15 cellular contexts compared by ENCODE assay signal in the genomic region with DNA sequence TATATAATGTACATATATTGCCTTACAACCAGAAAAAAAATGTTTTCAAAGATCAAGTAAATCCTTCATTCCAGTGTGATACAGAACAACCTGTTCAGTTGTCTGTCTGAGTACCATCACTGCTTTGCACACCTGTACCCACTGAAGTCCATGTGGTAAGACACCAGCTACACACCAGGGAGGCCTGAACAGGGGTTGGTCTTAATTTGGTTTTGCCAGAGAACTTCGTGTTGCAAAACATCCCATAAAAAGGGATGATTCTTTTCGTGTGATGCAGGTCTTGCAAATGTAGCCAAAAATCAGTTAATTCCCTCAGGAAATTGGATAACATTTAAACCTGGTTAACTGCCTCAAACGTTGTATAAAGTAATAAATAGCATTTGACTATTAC.
DNase-seq lines count a peak whose midpoint lies in the region; ATAC-seq, FAIRE-seq and TF ChIP-seq lines count a peak whose summit lies in the region.
"Had no signal": no experiment of that assay in that cellular context is flagged by ENCODE, and none has a peak within 500 bp of the region (broad histone marks: within the 10 kb centered on the region; RNA-seq: fewer than 3 reads in every experiment).

No MANE protein-coding gene starts in this region.

- H3K4me2 ChIP-seq in GM12878 (ENCODE audit: control insufficient read depth, insufficient read depth), result peak overlapping the region; percentile 82

- ATAC-seq in GM18520 (IDR thresholded peaks at IDR 0.05; ENCODE audit: unreplicated experiment) (peak; percentile 6), GM21576 (IDR thresholded peaks at IDR 0.05; ENCODE audit: unreplicated experiment) (peak; percentile 2), HG03354 (IDR thresholded peaks at IDR 0.05; ENCODE audit: poor library complexity, severe bottlenecking, unreplicated experiment) (peak; percentile 8), GM12878 (no peak), HG03342 (IDR thresholded peaks at IDR 0.05; ENCODE audit: unreplicated experiment) (no peak)
- ATAC-seq: gastrocnemius medialis, sciatic nerve, T-cell had no signal

- DNase-seq in GM12878 (ENCODE audit: low read depth, low spot score) (no peak), ACHN (no peak)
- DNase-seq in activated CD4-positive, alpha-beta T cell treated with anti-CD3 and anti-CD28 coated beads for 4 hours, result no peak
- no peak for DNase-seq in activated effector memory CD4-positive, alpha-beta T cell treated with Interleukin-2 at 50 U/mL for 16 hours
- DNase-seq: activated CD4-positive, CD25-positive, alpha-beta regulatory T cell; activated naive CD8-positive, alpha-beta T cell treated with anti-CD3 and anti-CD28 coated beads, Interleukin-2, amount 10 ng/mL, durations not matched to agents 7 days and 5 days; central memory CD4-positive, alpha-beta T cell; gastrocnemius medialis; stimulated activated naive CD4-positive, alpha-beta T cell; T-cell had no signal

- POLR2A ChIA-PET in GM12878 (lab: Charles Lee), result interaction anchor here (0.5 to 16.6 kb wide), 17 partner anchors 10 to 587 kb away, joined by 3 to 377 read pairs (median 5); a partner anchor contains a TSS

- H3K27me3 ChIP-seq in GM12878 (replicated peaks in 1 of 2; ENCODE audit: control insufficient read depth in 2 of 2, insufficient read depth in 2 of 2, low read length in 1 of 2), result no peaks in the 10 kb centered on the region
- H3K27me3 ChIP-seq: gastrocnemius medialis had no signal

- H3K27ac ChIP-seq in GM12878 (ENCODE audit: control insufficient read depth, insufficient read depth), result peak overlapping the region; percentile 81
- H3K27ac ChIP-seq: gastrocnemius medialis had no signal

- no peak for TF ChIP-seq RAD21 in GM12878 (IDR thresholded peaks at IDR 0.05; ENCODE audit: insufficient read depth, low read depth, low read length)

- SMC1A ChIA-PET in GM12878 (lab: Charles Lee; ENCODE audit: uncharacterized antibody, unreplicated experiment), result interaction anchor here (0.6 to 14.1 kb wide), 36 partner anchors 8 to 587 kb away, joined by 3 to 395 read pairs (median 5); a partner anchor contains a TSS

- H3K79me2 ChIP-seq in GM12878 (ENCODE audit: control insufficient read depth, insufficient read depth, low read length), result peaks cover 54% of the 10 kb centered on the region

- H3K9ac ChIP-seq in GM12878 (ENCODE audit: control insufficient read depth, insufficient read depth, low read length), result peak overlapping the region; percentile 55; the same call in 1 of the 2 replicates

- CTCF ChIA-PET in GM12878 (lab: Yijun Ruan, JAX), result interaction anchor here (0.7 to 13.8 kb wide), 26 partner anchors 9 to 585 kb away, joined by 3 to 413 read pairs (median 6); a partner anchor contains a TSS

- WGBS in GM12878 (ENCODE audit: insufficient coverage, insufficient replicate concordance, low lambda C conversion rate, missing lambda C conversion rate), result 1% methylated on average over 3 of the region's 3 CpGs

- in situ Hi-C loops in GM12878 (cut with MboI), result loop anchor here (5.0 to 25.0 kb wide), 2 partner anchors 122 to 647 kb away; no protein-coding TSS in a partner anchor
- in situ Hi-C loops in ACHN (cut with HindIII; ENCODE audit: low pct_ligation_motif_present, low pct_unique_long_range_greater_than_20kb, low sequenced_read_pairs), result no loop called here

- H3K4me1 ChIP-seq in GM12878 (ENCODE audit: control insufficient read depth, insufficient read depth, low read length), result peaks cover 62% of the 10 kb centered on the region

- TF ChIP-seq CTCF in GM12878 (IDR thresholded peaks at IDR 0.05 in 2 of 3, conservative IDR thresholded peaks at IDR 0.05 in 1 of 3; ENCODE audit: control insufficient read depth in 2 of 3, extremely low read depth in 1 of 3, insufficient read depth in 1 of 3, low read depth in 3 of 3, low read length in 3 of 3), result no peak

- no peak overlapping the region for H2AFZ ChIP-seq in GM12878 (ENCODE audit: control insufficient read depth, low read depth, low read length)

- TSS peak; percentile 4 for BruUV-seq in GM12878 (replicated peaks; lab: Mats Ljungman, UMichigan)

- no peak for TF ChIP-seq POLR2A in GM12878 (IDR thresholded peaks at IDR 0.05; ENCODE audit: low read depth, low read length)

- intact Hi-C loops in GM12878 (cut with micrococcal nuclease; ENCODE audit: unreplicated experiment), result loop anchor here (2.0 to 10.0 kb wide), 3 partner anchors 43 to 309 kb away; a partner anchor contains a TSS

- no peak for FAIRE-seq in GM12878 (lab: Jason Lieb, UNC)

- RAD21 ChIA-PET in GM12878 (lab: Charles Lee; ENCODE audit: unreplicated experiment), result interaction anchor here (0.8 to 13.2 kb wide), 32 partner anchors 9 to 587 kb away, joined by 3 to 389 read pairs (median 4); a partner anchor contains a TSS

- TF ChIP-seq EP300 in GM12878 (IDR thresholded peaks at IDR 0.05; ENCODE audit: borderline replicate concordance in 1 of 2, control insufficient read depth in 1 of 2, low read depth in 2 of 2, low read length in 2 of 2), result no peak

- peaks cover 5% of the 10 kb centered on the region; the same call in 2 of the 3 replicates for H3K9me3 ChIP-seq in GM12878 (replicated peaks; ENCODE audit: control insufficient read depth, insufficient read depth, low read length)
- H3K9me3 ChIP-seq: gastrocnemius medialis had no signal

- H4K20me1 ChIP-seq in GM12878 (ENCODE audit: control insufficient read depth, insufficient read depth), result no peaks in the 10 kb centered on the region

- peaks cover 3 to 6% of the 10 kb centered on the region in 2 experiments; a peak in 2 of 4 replicates for H3K36me3 ChIP-seq in GM12878 (ENCODE audit: control insufficient read depth in 2 of 2, insufficient read depth in 2 of 2, low read length in 1 of 2)
- H3K36me3 ChIP-seq: gastrocnemius medialis had no signal

- no peak overlapping the region for H3K4me3 ChIP-seq in GM12878
- H3K4me3 ChIP-seq: gastrocnemius medialis had no signal

TF ChIP-seq in GM12878, 131 proteins besides CTCF, POLR2A, EP300 and RAD21 (continues in another document):
- TF ChIP-seq, protein P1, sequence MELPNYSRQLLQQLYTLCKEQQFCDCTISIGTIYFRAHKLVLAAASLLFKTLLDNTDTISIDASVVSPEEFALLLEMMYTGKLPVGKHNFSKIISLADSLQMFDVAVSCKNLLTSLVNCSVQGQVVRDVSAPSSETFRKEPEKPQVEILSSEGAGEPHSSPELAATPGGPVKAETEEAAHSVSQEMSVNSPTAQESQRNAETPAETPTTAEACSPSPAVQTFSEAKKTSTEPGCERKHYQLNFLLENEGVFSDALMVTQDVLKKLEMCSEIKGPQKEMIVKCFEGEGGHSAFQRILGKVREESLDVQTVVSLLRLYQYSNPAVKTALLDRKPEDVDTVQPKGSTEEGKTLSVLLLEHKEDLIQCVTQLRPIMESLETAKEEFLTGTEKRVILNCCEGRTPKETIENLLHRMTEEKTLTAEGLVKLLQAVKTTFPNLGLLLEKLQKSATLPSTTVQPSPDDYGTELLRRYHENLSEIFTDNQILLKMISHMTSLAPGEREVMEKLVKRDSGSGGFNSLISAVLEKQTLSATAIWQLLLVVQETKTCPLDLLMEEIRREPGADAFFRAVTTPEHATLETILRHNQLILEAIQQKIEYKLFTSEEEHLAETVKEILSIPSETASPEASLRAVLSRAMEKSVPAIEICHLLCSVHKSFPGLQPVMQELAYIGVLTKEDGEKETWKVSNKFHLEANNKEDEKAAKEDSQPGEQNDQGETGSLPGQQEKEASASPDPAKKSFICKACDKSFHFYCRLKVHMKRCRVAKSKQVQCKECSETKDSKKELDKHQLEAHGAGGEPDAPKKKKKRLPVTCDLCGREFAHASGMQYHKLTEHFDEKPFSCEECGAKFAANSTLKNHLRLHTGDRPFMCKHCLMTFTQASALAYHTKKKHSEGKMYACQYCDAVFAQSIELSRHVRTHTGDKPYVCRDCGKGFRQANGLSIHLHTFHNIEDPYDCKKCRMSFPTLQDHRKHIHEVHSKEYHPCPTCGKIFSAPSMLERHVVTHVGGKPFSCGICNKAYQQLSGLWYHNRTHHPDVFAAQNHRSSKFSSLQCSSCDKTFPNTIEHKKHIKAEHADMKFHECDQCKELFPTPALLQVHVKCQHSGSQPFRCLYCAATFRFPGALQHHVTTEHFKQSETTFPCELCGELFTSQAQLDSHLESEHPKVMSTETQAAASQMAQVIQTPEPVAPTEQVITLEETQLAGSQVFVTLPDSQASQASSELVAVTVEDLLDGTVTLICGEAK (IDR thresholded peaks at IDR 0.05; ENCODE audit: borderline replicate concordance), result no peak
- no peak for TF ChIP-seq STAT1 (conservative IDR thresholded peaks at IDR 0.05)
- no peak for TF ChIP-seq ZNF274 (IDR thresholded peaks at IDR 0.05; ENCODE audit: insufficient read depth, insufficient read length)
- no peak for TF ChIP-seq ZZZ3 (IDR thresholded peaks at IDR 0.05; ENCODE audit: control insufficient read depth, insufficient read length, low read depth)
- no peak for TF ChIP-seq IKZF1 (conservative IDR thresholded peaks at IDR 0.05)
- TF ChIP-seq, protein P2, sequence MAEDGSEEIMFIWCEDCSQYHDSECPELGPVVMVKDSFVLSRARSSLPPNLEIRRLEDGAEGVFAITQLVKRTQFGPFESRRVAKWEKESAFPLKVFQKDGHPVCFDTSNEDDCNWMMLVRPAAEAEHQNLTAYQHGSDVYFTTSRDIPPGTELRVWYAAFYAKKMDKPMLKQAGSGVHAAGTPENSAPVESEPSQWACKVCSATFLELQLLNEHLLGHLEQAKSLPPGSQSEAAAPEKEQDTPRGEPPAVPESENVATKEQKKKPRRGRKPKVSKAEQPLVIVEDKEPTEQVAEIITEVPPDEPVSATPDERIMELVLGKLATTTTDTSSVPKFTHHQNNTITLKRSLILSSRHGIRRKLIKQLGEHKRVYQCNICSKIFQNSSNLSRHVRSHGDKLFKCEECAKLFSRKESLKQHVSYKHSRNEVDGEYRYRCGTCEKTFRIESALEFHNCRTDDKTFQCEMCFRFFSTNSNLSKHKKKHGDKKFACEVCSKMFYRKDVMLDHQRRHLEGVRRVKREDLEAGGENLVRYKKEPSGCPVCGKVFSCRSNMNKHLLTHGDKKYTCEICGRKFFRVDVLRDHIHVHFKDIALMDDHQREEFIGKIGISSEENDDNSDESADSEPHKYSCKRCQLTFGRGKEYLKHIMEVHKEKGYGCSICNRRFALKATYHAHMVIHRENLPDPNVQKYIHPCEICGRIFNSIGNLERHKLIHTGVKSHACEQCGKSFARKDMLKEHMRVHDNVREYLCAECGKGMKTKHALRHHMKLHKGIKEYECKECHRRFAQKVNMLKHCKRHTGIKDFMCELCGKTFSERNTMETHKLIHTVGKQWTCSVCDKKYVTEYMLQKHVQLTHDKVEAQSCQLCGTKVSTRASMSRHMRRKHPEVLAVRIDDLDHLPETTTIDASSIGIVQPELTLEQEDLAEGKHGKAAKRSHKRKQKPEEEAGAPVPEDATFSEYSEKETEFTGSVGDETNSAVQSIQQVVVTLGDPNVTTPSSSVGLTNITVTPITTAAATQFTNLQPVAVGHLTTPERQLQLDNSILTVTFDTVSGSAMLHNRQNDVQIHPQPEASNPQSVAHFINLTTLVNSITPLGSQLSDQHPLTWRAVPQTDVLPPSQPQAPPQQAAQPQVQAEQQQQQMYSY (CRISPR knock-in tag; IDR thresholded peaks at IDR 0.05), result no peak
- 0 out of 2 replicates have a peak, but pooled peaks have one; percentile 16 for TF ChIP-seq PML (IDR thresholded peaks at IDR 0.05; ENCODE audit: low read length)
- TF ChIP-seq NFIC (IDR thresholded peaks at IDR 0.05; ENCODE audit: low read depth, low read length), result peak; percentile 5; the same call in 1 of the 2 replicates

Comparison
In these comparisons a context has a peak if more than half of its experiments do, and no peak if none do; other contexts are left out.
1. ATAC-seq: peak in GM18520 (single experiment), GM21576 (single experiment) and HG03354 (single experiment); none in GM12878 (single experiment) and HG03342 (single experiment).